ENCODE assay signal across 23 cellular contexts in genomic region chr3:3209714-3210113, GRCh38. TPM values are rescaled to one million over a fixed set of nuclear protein-coding genes. Genes with fewer than 3 reads are reported as not detected.
DNase-seq lines count a peak whose midpoint lies in the region; ATAC-seq and TF ChIP-seq lines count a peak whose summit lies in the region.
"Had no signal": no experiment of that assay in that cellular context is flagged by ENCODE, and none has a peak within 500 bp of the region (broad histone marks: within the 10 kb centered on the region; RNA-seq: fewer than 3 reads in every experiment).

No MANE protein-coding gene starts in this region.

- no peak overlapping the region for H3K9ac ChIP-seq in NT2/D1 (ENCODE audit: insufficient read length, low read depth)
- H3K9ac ChIP-seq in trophoblast cell (ENCODE audit: low read length): no peak overlapping the region
- H3K9ac ChIP-seq: BLaER1 treated with 17β-estradiol and CSF1 and Interleukin-3, amounts not matched to agents 10 nM and 100 nM had no signal

- H3K79me1 ChIP-seq in trophoblast cell (ENCODE audit: low read length): peaks cover 11% of the 10 kb centered on the region

- H3K4me2 ChIP-seq in GM23338 (no peak overlapping the region), trophoblast cell (ENCODE audit: low read length) (no peak overlapping the region)
- H3K4me2 ChIP-seq: A549; BLaER1 treated with 17β-estradiol and CSF1 and Interleukin-3, amounts not matched to agents 10 nM and 100 nM had no signal

- peaks cover 17% of the 10 kb centered on the region for H3K36me3 Mint-ChIP-seq in GM23338 (ENCODE audit: low read depth)
- H3K36me3 Mint-ChIP-seq: CD14-positive monocyte; CD8-positive, alpha-beta memory T cell had no signal

- peak overlapping the region; percentile 49 for H2BK12ac ChIP-seq in trophoblast cell (ENCODE audit: low read length)

- no peak overlapping the region for H3K23ac ChIP-seq in trophoblast cell (ENCODE audit: low read length)

- ATAC-seq in GM23338 (no peak), GM19023 (IDR thresholded peaks at IDR 0.05; ENCODE audit: unreplicated experiment) (no peak), HG02973 (IDR thresholded peaks at IDR 0.05; ENCODE audit: unreplicated experiment) (no peak)
- ATAC-seq: A549 had no signal

- no peak overlapping the region for H2BK5ac ChIP-seq in trophoblast cell (ENCODE audit: low read depth, low read length, poor library complexity)

- H3K4me1 Mint-ChIP-seq in GM23338: no peaks in the 10 kb centered on the region
- H3K4me1 Mint-ChIP-seq: CD14-positive monocyte; CD8-positive, alpha-beta memory T cell had no signal

- H3K27ac Mint-ChIP-seq in GM23338: no peak overlapping the region
- H3K27ac Mint-ChIP-seq: CD14-positive monocyte; CD4-positive, alpha-beta T cell; CD8-positive, alpha-beta memory T cell had no signal

- peaks cover 2% of the 10 kb centered on the region for H3K27me3 Mint-ChIP-seq in GM23338 (ENCODE audit: insufficient read depth, low read depth, poor library complexity)
- H3K27me3 Mint-ChIP-seq: CD4-positive, alpha-beta T cell had no signal

- peaks cover 89% of the 10 kb centered on the region for H3K9me3 Mint-ChIP-seq in GM23338
- H3K9me3 Mint-ChIP-seq: CD4-positive, alpha-beta T cell; CD8-positive, alpha-beta memory T cell had no signal

- H3K79me2 ChIP-seq in GM23338 (replicated peaks; ENCODE audit: insufficient read depth) (no peaks in the 10 kb centered on the region), trophoblast cell (ENCODE audit: control insufficient read depth, insufficient read depth, low read length, poor library complexity) (no peaks in the 10 kb centered on the region)

- H3K4me3 Mint-ChIP-seq in GM23338: no peak overlapping the region
- H3K4me3 Mint-ChIP-seq: CD14-positive monocyte; CD4-positive, alpha-beta T cell; CD8-positive, alpha-beta memory T cell had no signal

- H3K14ac ChIP-seq in trophoblast cell (ENCODE audit: low read length): peak overlapping the region; percentile 84

- H2AFZ ChIP-seq in GM23338: no peak overlapping the region
- no peak overlapping the region for H2AFZ ChIP-seq in trophoblast cell (ENCODE audit: insufficient read depth, low read length, poor library complexity)

- H3K4me3 ChIP-seq in GM23338 (no peak overlapping the region), NT2/D1 (ENCODE audit: insufficient read length, low read depth) (no peak overlapping the region), epithelial cell of esophagus (ENCODE audit: low read length) (no peak overlapping the region), trophoblast cell (ENCODE audit: low read depth, low read length) (no peak overlapping the region)
- H3K4me3 ChIP-seq: A549; BLaER1 treated with 17β-estradiol and CSF1 and Interleukin-3, amounts not matched to agents 10 nM and 100 nM; GM12878 had no signal

- no peak overlapping the region for H3K18ac ChIP-seq in trophoblast cell (ENCODE audit: low read length)

- H2AK5ac ChIP-seq in trophoblast cell (ENCODE audit: low read length): no peak overlapping the region

- no peak overlapping the region for H4K12ac ChIP-seq in trophoblast cell (ENCODE audit: low read depth, low read length)

- H3F3A ChIP-seq in GM23338 (replicated peaks; ENCODE audit: low read depth): no peaks in the 10 kb centered on the region

- peak overlapping the region; percentile 87 for H4K91ac ChIP-seq in trophoblast cell (ENCODE audit: low read depth, low read length)

- H3K27me3 ChIP-seq in GM23338 (ENCODE audit: insufficient read depth): no peaks in the 10 kb centered on the region
- no peaks in the 10 kb centered on the region for H3K27me3 ChIP-seq in NT2/D1 (ENCODE audit: insufficient read depth, insufficient read length)
- H3K27me3 ChIP-seq in trophoblast cell (ENCODE audit: insufficient read depth, low read length): no peaks in the 10 kb centered on the region
- H3K27me3 ChIP-seq: BE2C; BLaER1 treated with 17β-estradiol and CSF1 and Interleukin-3, amounts not matched to agents 10 nM and 100 nM had no signal

- H4K20me1 ChIP-seq in GM23338 (replicated peaks; ENCODE audit: insufficient read depth): no peaks in the 10 kb centered on the region
- H4K20me1 ChIP-seq: BLaER1 treated with 17β-estradiol and CSF1 and Interleukin-3, amounts not matched to agents 10 nM and 100 nM had no signal

- no peak overlapping the region for H3K27ac ChIP-seq in GM23338 (ENCODE audit: low read depth)
- peak overlapping the region; percentile 43 for H3K27ac ChIP-seq in trophoblast cell (ENCODE audit: low read depth, low read length)
- H3K27ac ChIP-seq: A549; BLaER1 treated with 17β-estradiol and CSF1 and Interleukin-3, amounts not matched to agents 10 nM and 100 nM had no signal

- peak overlapping the region; percentile 83 for H2BK120ac ChIP-seq in trophoblast cell (ENCODE audit: insufficient read depth, low read length, poor library complexity)

- no CpG with 5 or more reads among the region's 2 CpGs for WGBS in trophoblast cell (ENCODE audit: extremely low coverage, insufficient coverage, insufficient read length)

- H3K9me3 ChIP-seq in NT2/D1 (ENCODE audit: insufficient read depth, low read length): no peaks in the 10 kb centered on the region
- H3K9me3 ChIP-seq in trophoblast cell (ENCODE audit: insufficient read depth, low read depth, low read length): no peaks in the 10 kb centered on the region
- H3K9me3 ChIP-seq: A549; BE2C; BLaER1 treated with 17β-estradiol and CSF1 and Interleukin-3, amounts not matched to agents 10 nM and 100 nM had no signal

- H4K8ac ChIP-seq in trophoblast cell (ENCODE audit: low read depth, low read length): peak overlapping the region; percentile 16

- H3K9me2 ChIP-seq in GM23338 (ENCODE audit: insufficient read depth): no peaks in the 10 kb centered on the region

- TF ChIP-seq CTCF in GM23338 (conservative IDR thresholded peaks at IDR 0.05; ENCODE audit: low read depth in 2 of 2) (no peak), epithelial cell of esophagus (IDR thresholded peaks at IDR 0.05; ENCODE audit: insufficient read depth, low read depth, low read length, missing control alignments) (no peak)

- H3K4ac ChIP-seq in trophoblast cell (ENCODE audit: low read depth, low read length): no peak overlapping the region

- H3K36me3 ChIP-seq in GM23338 (ENCODE audit: insufficient read depth) (no peaks in the 10 kb centered on the region), NT2/D1 (ENCODE audit: insufficient read depth, insufficient read length, low read length) (no peaks in the 10 kb centered on the region), trophoblast cell (ENCODE audit: control insufficient read depth in 1 of 2, insufficient read depth in 2 of 2, low read length in 2 of 2) (no peaks in the 10 kb centered on the region)
- H3K36me3 ChIP-seq: BE2C; BLaER1 treated with 17β-estradiol and CSF1 and Interleukin-3, amounts not matched to agents 10 nM and 100 nM had no signal

- H3K4me1 ChIP-seq in GM23338 (ENCODE audit: insufficient read depth) (no peaks in the 10 kb centered on the region), NT2/D1 (ENCODE audit: insufficient read depth, insufficient read length) (no peaks in the 10 kb centered on the region), trophoblast cell (ENCODE audit: control insufficient read depth in 1 of 2, insufficient read depth in 2 of 2, low read length in 2 of 2) (no peaks in the 10 kb centered on the region)
- H3K4me1 ChIP-seq: A549; BE2C; BLaER1 treated with 17β-estradiol and CSF1 and Interleukin-3, amounts not matched to agents 10 nM and 100 nM had no signal

- DNase-seq in GM23338 (ENCODE audit: low spot score): peak; percentile 11
- peak; percentile 33 for DNase-seq in NT2/D1 (ENCODE audit: low read depth, low spot score)
- peak; percentile 9 for DNase-seq in epithelial cell of esophagus (ENCODE audit: low read depth)
- peak; percentile 91 to 98 for DNase-seq in trophoblast cell
- DNase-seq in dermis blood vessel endothelial cell: no peak
- DNase-seq: 8988T; ACHN; AML-193; BE2C; CD4-positive, alpha-beta T cell; CD8-positive, alpha-beta memory T cell; DMS 273 treated with DMSO at 0.1 percent for 48 hours; DMS79; EL; GDM1; GOT3; HCEC 1CT had no signal

RNA-seq across cellular contexts. Expression of gene CRBN, which starts 30.2 kb away (rescaled TPM):
- total RNA-seq in GM23338 (2014; rRNA removed; shearing (Covaris generic)): 32.6 and 33.6 TPM in 2 replicates
- polyA plus RNA-seq in GM23338 (2016; fragmentation: Nextera tagmentation; extraction: Ambion mirVana): 29.9 and 41.7 TPM in 2 replicates
- 20.4 and 20.7 TPM in 2 replicates for polyA plus RNA-seq in trophoblast cell (2013)
- 127 and 245 TPM in 2 replicates for total RNA-seq in dermis blood vessel endothelial cell
